In genomic region chr12:7068240-7068993, GRCh38 we compare ENCODE assay signal across 14 cellular contexts. TPM values are rescaled to one million over a fixed set of nuclear protein-coding genes. Genes with fewer than 3 reads are reported as not detected.
A peak's percentile ranks its signal among the peaks of the same experiment; 100 is the strongest.
DNase-seq lines count a peak whose midpoint lies in the region; ATAC-seq and TF ChIP-seq lines count a peak whose summit lies in the region.
"Had no signal": no experiment of that assay in that cellular context is flagged by ENCODE, and none has a peak within 500 bp of the region (broad histone marks: within the 10 kb centered on the region; RNA-seq: fewer than 3 reads in every experiment).

No MANE protein-coding gene starts in this region.

- H3K9ac ChIP-seq in skeletal muscle tissue (ENCODE audit: low read depth in 1 of 3, low read length in 3 of 3) (peak overlapping the region in 2 of 3 donors; percentile 39 to 57), MM.1S (ENCODE audit: low read length) (no peak overlapping the region)
- H3K9ac ChIP-seq: BLaER1 treated with 17β-estradiol and CSF1 and Interleukin-3, amounts not matched to agents 10 nM and 100 nM had no signal

- no peak overlapping the region for H3K27ac ChIP-seq in left lung
- H3K27ac ChIP-seq in skeletal muscle tissue (ENCODE audit: low read depth, low read length): peak overlapping the region; percentile 71
- H3K27ac ChIP-seq in MM.1S (ENCODE audit: low read length): no peak overlapping the region
- H3K27ac ChIP-seq in adrenal gland: peak overlapping the region in 1 of 5 donors; percentile 18
- H3K27ac ChIP-seq: BLaER1 treated with 17β-estradiol and CSF1 and Interleukin-3, amounts not matched to agents 10 nM and 100 nM had no signal

- intact Hi-C loops in left lung (cut with DNase I): no loop called here
- intact Hi-C loops in adrenal gland (cut with DNase I): no loop called here

- no peak for TF ChIP-seq POLR2A in adrenal gland (IDR thresholded peaks at IDR 0.05)

- DNase-seq in OCI-M1 (lab: John Stamatoyannopoulos, UW) (peak; percentile 42), epithelial cell of esophagus (ENCODE audit: low read depth) (peak; percentile 41), left lung (no peak), MM.1S (no peak), NCI-H187 (lab: John Stamatoyannopoulos, UW) (no peak), MV-4-11 (lab: John Stamatoyannopoulos, UW) (no peak), adrenal gland (no peak)
- DNase-seq: activated CD4-positive, alpha-beta T cell treated with anti-CD3 and anti-CD28 coated beads, Interleukin-2, amount 10 ng/mL, durations not matched to agents 24 days and 14 days; islet precursor cell; NCI-H2081 treated with DMSO at 0.1 percent for 48 hours; nucleus accumbens; stimulated activated CD4-positive, alpha-beta T cell treated with anti-CD3 and anti-CD28 coated beads, Interleukin-4, amount 100 ng/mL, for 4 hours had no signal

- H3K36me3 ChIP-seq in left lung (peaks cover 0 to 27% of the 10 kb centered on the region in 2 donors), skeletal muscle tissue (ENCODE audit: control insufficient read depth in 3 of 3, insufficient read depth in 3 of 3, low read length in 3 of 3) (peaks cover 4 to 43% (median 28%) of the 10 kb centered on the region in 3 donors), MM.1S (replicated peaks; ENCODE audit: insufficient read depth, low read length) (no peaks in the 10 kb centered on the region), adrenal gland (replicated peaks in 1 of 2) (no peaks in the 10 kb centered on the region)
- H3K36me3 ChIP-seq: BLaER1 treated with 17β-estradiol and CSF1 and Interleukin-3, amounts not matched to agents 10 nM and 100 nM had no signal

- H3K27me3 ChIP-seq in left lung: no peaks in the 10 kb centered on the region
- no peaks in the 10 kb centered on the region for H3K27me3 ChIP-seq in skeletal muscle tissue (ENCODE audit: control insufficient read depth in 3 of 3, insufficient read depth in 3 of 3, low read length in 3 of 3)
- H3K27me3 ChIP-seq in MM.1S (replicated peaks; ENCODE audit: insufficient read depth, low read length): no peaks in the 10 kb centered on the region
- no peaks in the 10 kb centered on the region for H3K27me3 ChIP-seq in adrenal gland
- H3K27me3 ChIP-seq: BLaER1 treated with 17β-estradiol and CSF1 and Interleukin-3, amounts not matched to agents 10 nM and 100 nM had no signal

- H3F3A ChIP-seq in MM.1S (ENCODE audit: insufficient read depth, low read length): no peaks in the 10 kb centered on the region

- ATAC-seq in left lung: peak; percentile 70

- H2AFZ ChIP-seq in MM.1S (ENCODE audit: low read length): no peak overlapping the region

- no peaks in the 10 kb centered on the region for H3K9me2 ChIP-seq in MM.1S (replicated peaks; ENCODE audit: insufficient read depth, low read length)

- no peaks in the 10 kb centered on the region for H4K20me1 ChIP-seq in MM.1S (ENCODE audit: insufficient read depth, low read length)
- H4K20me1 ChIP-seq: BLaER1 treated with 17β-estradiol and CSF1 and Interleukin-3, amounts not matched to agents 10 nM and 100 nM had no signal

- TF ChIP-seq CTCF in epithelial cell of esophagus (IDR thresholded peaks at IDR 0.05; ENCODE audit: insufficient read depth, low read depth, low read length, missing control alignments) (no peak), left lung (IDR thresholded peaks at IDR 0.05) (no peak), MM.1S (IDR thresholded peaks at IDR 0.05; ENCODE audit: low read length) (no peak), adrenal gland (IDR thresholded peaks at IDR 0.05) (no peak)

- WGBS in adrenal gland, 4 donors: 68 to 80% (median 76%) methylated on average over 8 to 11 of the region's 11 CpGs

- no peak overlapping the region for H3K4me3 ChIP-seq in epithelial cell of esophagus (ENCODE audit: low read length)
- H3K4me3 ChIP-seq in left lung: no peak overlapping the region
- peak overlapping the region in 2 of 3 donors; percentile 2 to 22 for H3K4me3 ChIP-seq in skeletal muscle tissue (ENCODE audit: low read length in 3 of 3)
- no peak overlapping the region for H3K4me3 ChIP-seq in MM.1S (ENCODE audit: low read length)
- no peak overlapping the region for H3K4me3 ChIP-seq in adrenal gland
- H3K4me3 ChIP-seq: BLaER1 treated with 17β-estradiol and CSF1 and Interleukin-3, amounts not matched to agents 10 nM and 100 nM had no signal

- H3K79me2 ChIP-seq in MM.1S (ENCODE audit: low read length): no peaks in the 10 kb centered on the region

- no peak overlapping the region for H3K4me2 ChIP-seq in MM.1S (ENCODE audit: low read depth, low read length)
- H3K4me2 ChIP-seq: BLaER1 treated with 17β-estradiol and CSF1 and Interleukin-3, amounts not matched to agents 10 nM and 100 nM had no signal

- H3K9me3 ChIP-seq in left lung (no peaks in the 10 kb centered on the region), skeletal muscle tissue (ENCODE audit: control insufficient read depth in 3 of 3, low read length in 3 of 3) (no peaks in the 10 kb centered on the region), MM.1S (replicated peaks; ENCODE audit: insufficient read depth, low read length) (no peaks in the 10 kb centered on the region), adrenal gland (replicated peaks in 1 of 3) (no peaks in the 10 kb centered on the region)
- H3K9me3 ChIP-seq: BLaER1 treated with 17β-estradiol and CSF1 and Interleukin-3, amounts not matched to agents 10 nM and 100 nM had no signal

- H3K4me1 ChIP-seq in left lung (peaks cover 0 to 4% of the 10 kb centered on the region in 2 donors), skeletal muscle tissue (ENCODE audit: control insufficient read depth in 3 of 3, insufficient read depth in 3 of 3, low read length in 3 of 3) (peaks cover 21 to 40% (median 26%) of the 10 kb centered on the region in 3 donors), MM.1S (ENCODE audit: low read length) (no peaks in the 10 kb centered on the region), adrenal gland (replicated peaks in 1 of 2) (no peaks in the 10 kb centered on the region)

RNA-seq across cellular contexts. Expression of gene C1S, which starts 7.9 kb away (rescaled TPM):
- total RNA-seq in left lung (100 to 1,000 TPM; 302 to 326 TPM), skeletal muscle tissue (89.8 TPM), adrenal gland (100 to 1,000 TPM; 180 to 582 (median 300) TPM)
- polyA plus RNA-seq in adrenal gland: 100 to 1,000 TPM; 171 to 234 (median 229) TPM

RNA-seq across cellular contexts. Expression of gene C1R, which starts 23.8 kb away (rescaled TPM):
- 100 to 1,000 TPM; 403 to 693 TPM for total RNA-seq in left lung
- 76.7 TPM for total RNA-seq in skeletal muscle tissue
- 1,000 to 10,000 TPM in 1 of 8 donors, 100 to 1,000 TPM in 7; 206 to 1,160 (median 464) TPM for total RNA-seq in adrenal gland
- 100 to 1,000 TPM; 256 to 425 (median 307) TPM for polyA plus RNA-seq in adrenal gland

RNA-seq across cellular contexts. Expression of gene C1RL, which starts 40.6 kb away (rescaled TPM):
- total RNA-seq in left lung (10 to 100 TPM; 65.9 to 72.7 TPM), skeletal muscle tissue (10.4 TPM), adrenal gland (100 to 1,000 TPM; 118 to 407 (median 159) TPM)
- 100 to 1,000 TPM; 120 to 186 (median 156) TPM for polyA plus RNA-seq in adrenal gland

RNA-seq across cellular contexts. Expression of gene LPCAT3, which starts 50.1 kb away (rescaled TPM):
- 100 to 1,000 TPM in 1 of 2 donors, 10 to 100 TPM in 1; 74.5 to 108 TPM for total RNA-seq in left lung
- total RNA-seq in skeletal muscle tissue: 14.6 TPM
- 100 to 1,000 TPM in 2 of 8 donors, 10 to 100 TPM in 6; 48.5 to 146 (median 80.4) TPM for total RNA-seq in adrenal gland
- polyA plus RNA-seq in adrenal gland: 10 to 100 TPM; 40.4 to 87.5 (median 49.3) TPM

Comparison
In these comparisons a context has a peak if more than half of its experiments do, and no peak if none do; other contexts are left out.
1. DNase-seq: peak in OCI-M1 (single experiment) and epithelial cell of esophagus (single experiment); none in left lung (0 of 2), MM.1S (single experiment), NCI-H187 (0 of 2), MV-4-11 (single experiment) and adrenal gland (0 of 7).
2. H3K4me3 ChIP-seq: peak in skeletal muscle tissue (2 of 3); none in epithelial cell of esophagus (single experiment), left lung (0 of 2), MM.1S (single experiment) and adrenal gland (0 of 4).